ENCODE assay signal across 11 cellular contexts in the genomic region with DNA sequence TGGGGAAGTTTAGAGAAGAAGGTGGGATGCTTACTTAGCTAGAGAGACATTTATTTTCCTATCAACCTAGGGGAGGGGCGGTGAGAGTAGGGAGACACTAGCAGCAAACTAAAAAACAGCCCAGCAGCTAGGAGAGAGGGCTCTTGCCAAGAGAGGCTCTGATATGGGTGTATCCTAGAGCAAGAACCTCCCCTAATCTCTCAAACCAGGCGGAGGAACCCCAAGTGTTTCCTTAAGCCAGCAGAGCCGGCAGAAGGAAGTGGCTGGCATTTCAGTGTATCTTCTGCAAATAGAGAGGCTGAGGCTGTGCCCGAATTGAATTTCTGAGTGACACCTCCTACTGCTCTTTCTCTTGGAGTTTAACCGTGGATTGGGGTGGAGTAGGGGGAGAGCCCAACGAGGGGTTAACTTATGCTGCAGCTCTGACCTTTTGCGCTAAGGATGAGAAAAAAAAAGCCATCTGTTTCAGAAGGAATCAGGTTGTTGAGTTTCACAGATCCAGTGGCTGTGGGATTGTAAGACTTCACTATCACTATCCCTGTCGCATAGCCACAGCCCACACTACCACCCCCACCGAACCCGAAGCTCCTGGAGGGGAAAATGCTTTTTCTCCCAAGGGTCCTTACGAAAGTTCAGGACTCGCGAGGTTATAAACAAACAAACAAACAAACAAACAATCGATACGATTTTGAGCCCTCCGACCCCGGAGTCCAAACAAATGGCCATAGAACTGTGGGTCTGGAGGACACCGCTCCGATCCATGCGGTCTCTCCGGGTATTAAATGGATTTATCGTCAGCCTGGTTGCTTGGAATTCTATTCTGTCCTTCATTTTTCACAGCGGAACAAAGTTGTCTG. TPM values are rescaled to one million over a fixed set of nuclear protein-coding genes. Genes with fewer than 3 reads are reported as not detected.
DNase-seq lines count a peak whose midpoint lies in the region.
"Had no signal": no experiment of that assay in that cellular context is flagged by ENCODE, and none has a peak within 500 bp of the region (broad histone marks: within the 10 kb centered on the region; RNA-seq: fewer than 3 reads in every experiment).

No MANE protein-coding gene starts in this region.

- no peak overlapping the region for H4K91ac ChIP-seq in mesenchymal stem cell (ENCODE audit: low read length)

- H2AK5ac ChIP-seq in mesenchymal stem cell (ENCODE audit: low read length, severe bottlenecking) = no peak overlapping the region

- no peaks in the 10 kb centered on the region for H3K9me3 ChIP-seq in mesenchymal stem cell (ENCODE audit: control insufficient read depth, low read length)
- no peaks in the 10 kb centered on the region for H3K9me3 ChIP-seq in MG63
- no peaks in the 10 kb centered on the region for H3K9me3 ChIP-seq in effector memory CD4-positive, alpha-beta T cell (ENCODE audit: control insufficient read depth, low read length)

- H3K27ac Mint-ChIP-seq in activated T-helper 2 cell treated with anti-CD3 and anti-CD28 coated beads, Interferon-gamma antibody, Interleukin-2, Interleukin-4, amounts not matched to agents 10 μg/mL and 5 μg/mL and 100 μg/mL, durations not matched to agents 14 hours and 24 hours and 36 hours = no peak overlapping the region

- H3K18ac ChIP-seq in mesenchymal stem cell (ENCODE audit: low read depth in 1 of 2, low read length in 2 of 2) = no peak overlapping the region

- no peaks in the 10 kb centered on the region for H3K9me3 Mint-ChIP-seq in activated T-helper 2 cell treated with anti-CD3 and anti-CD28 coated beads, Interferon-gamma antibody, Interleukin-2, Interleukin-4, amounts not matched to agents 10 μg/mL and 5 μg/mL and 100 μg/mL, durations not matched to agents 14 hours and 24 hours and 36 hours

- H3K27ac ChIP-seq in ACC112 (ENCODE audit: low read depth, low read length) = no peak overlapping the region
- no peak overlapping the region for H3K27ac ChIP-seq in mesenchymal stem cell (ENCODE audit: low read length, poor library complexity, severe bottlenecking)
- H3K27ac ChIP-seq in effector memory CD4-positive, alpha-beta T cell (ENCODE audit: insufficient read depth, low read length, poor library complexity, severe bottlenecking) = no peak overlapping the region

- peaks cover 91% of the 10 kb centered on the region for H3K27me3 ChIP-seq in ACC112 (ENCODE audit: insufficient read depth, low read length)
- H3K27me3 ChIP-seq in mesenchymal stem cell (ENCODE audit: control insufficient read depth in 1 of 2, insufficient read depth in 1 of 2, low read length in 2 of 2) = peaks cover 60% of the 10 kb centered on the region in 2 experiments
- peaks cover 2% of the 10 kb centered on the region; the same call in 1 of the 2 replicates for H3K27me3 ChIP-seq in MG63
- H3K27me3 ChIP-seq in effector memory CD4-positive, alpha-beta T cell (replicated peaks; ENCODE audit: control insufficient read depth, insufficient read depth, low read length, poor library complexity, severe bottlenecking) = peaks cover 19% of the 10 kb centered on the region

- no peak overlapping the region for H2BK15ac ChIP-seq in mesenchymal stem cell (ENCODE audit: low read depth, poor library complexity, severe bottlenecking)

- intact Hi-C loops in activated T-helper 2 cell treated with anti-CD3 and anti-CD28 coated beads, Interferon-gamma antibody, Interleukin-2, Interleukin-4, amounts not matched to agents 10 μg/mL and 5 μg/mL and 100 μg/mL, durations not matched to agents 14 hours and 24 hours and 36 hours (cut with micrococcal nuclease) = loop anchor here (5.0 kb wide), 1 partner anchor 162 kb away; a partner anchor contains a TSS

- H3K36me3 ChIP-seq in ACC112 (ENCODE audit: insufficient read depth, low read length) (no peaks in the 10 kb centered on the region), mesenchymal stem cell (ENCODE audit: control insufficient read depth in 1 of 2, insufficient read depth in 2 of 2, low read depth in 1 of 2, low read length in 2 of 2) (no peaks in the 10 kb centered on the region), MG63 (no peaks in the 10 kb centered on the region)
- H3K36me3 ChIP-seq in effector memory CD4-positive, alpha-beta T cell (ENCODE audit: control insufficient read depth, insufficient read depth, low read length) = no peaks in the 10 kb centered on the region

- no peak overlapping the region for H3K4ac ChIP-seq in mesenchymal stem cell (ENCODE audit: low read depth in 1 of 2, low read length in 2 of 2)

- H3K4me3 Mint-ChIP-seq in activated T-helper 2 cell treated with anti-CD3 and anti-CD28 coated beads, Interferon-gamma antibody, Interleukin-2, Interleukin-4, amounts not matched to agents 10 μg/mL and 5 μg/mL and 100 μg/mL, durations not matched to agents 14 hours and 24 hours and 36 hours (ENCODE audit: low read depth) = peak overlapping the region; percentile 10

- H3K4me3 ChIP-seq in ACC112 (ENCODE audit: low read depth, low read length) = peak overlapping the region; percentile 63; the same call in 1 of the 2 replicates
- peak overlapping the region in 1 of 2 experiments; percentile 71 for H3K4me3 ChIP-seq in mesenchymal stem cell (ENCODE audit: insufficient read depth in 1 of 2, low read depth in 1 of 2, low read length in 2 of 2)
- H3K4me3 ChIP-seq in MG63 = no peak overlapping the region
- no peak overlapping the region for H3K4me3 ChIP-seq in effector memory CD4-positive, alpha-beta T cell (ENCODE audit: insufficient read depth, low read depth, low read length, poor library complexity, severe bottlenecking)

- H3K36me3 Mint-ChIP-seq in activated T-helper 2 cell treated with anti-CD3 and anti-CD28 coated beads, Interferon-gamma antibody, Interleukin-2, Interleukin-4, amounts not matched to agents 10 μg/mL and 5 μg/mL and 100 μg/mL, durations not matched to agents 14 hours and 24 hours and 36 hours (ENCODE audit: low read depth) = no peaks in the 10 kb centered on the region

- H3K4me1 ChIP-seq in ACC112 (ENCODE audit: control insufficient read depth, insufficient read depth, low read length, unreplicated experiment) (no peaks in the 10 kb centered on the region), mesenchymal stem cell (ENCODE audit: control insufficient read depth, insufficient read depth, low read depth, low read length) (peaks cover 18% of the 10 kb centered on the region)
- peaks cover 6% of the 10 kb centered on the region for H3K4me1 ChIP-seq in effector memory CD4-positive, alpha-beta T cell (ENCODE audit: control insufficient read depth, insufficient read depth, low read length, poor library complexity, severe bottlenecking)

- H3K79me2 ChIP-seq in ACC112 (ENCODE audit: control insufficient read depth, insufficient read depth, low read length, unreplicated experiment) = no peaks in the 10 kb centered on the region

- no peak overlapping the region for H3K14ac ChIP-seq in mesenchymal stem cell (ENCODE audit: low read length in 2 of 2)

- H2BK5ac ChIP-seq in mesenchymal stem cell (ENCODE audit: low read depth, low read length, poor library complexity, severe bottlenecking) = no peak overlapping the region

- H2AFZ ChIP-seq in ACC112 (ENCODE audit: low read length, unreplicated experiment) (no peak overlapping the region), mesenchymal stem cell (ENCODE audit: low read depth, low read length) (no peak overlapping the region)

- peaks cover 59% of the 10 kb centered on the region for H3K27me3 Mint-ChIP-seq in activated T-helper 2 cell treated with anti-CD3 and anti-CD28 coated beads, Interferon-gamma antibody, Interleukin-2, Interleukin-4, amounts not matched to agents 10 μg/mL and 5 μg/mL and 100 μg/mL, durations not matched to agents 14 hours and 24 hours and 36 hours (ENCODE audit: low read depth)

- no peaks in the 10 kb centered on the region for H3K79me1 ChIP-seq in mesenchymal stem cell (replicated peaks; ENCODE audit: low read length, poor library complexity, severe bottlenecking)

- H2BK12ac ChIP-seq in mesenchymal stem cell (ENCODE audit: low read length in 2 of 2) = no peak overlapping the region

- H2BK120ac ChIP-seq in mesenchymal stem cell (ENCODE audit: low read depth, low read length) = no peak overlapping the region

- H3K9ac ChIP-seq in mesenchymal stem cell (ENCODE audit: low read length) = no peak overlapping the region

- DNase-seq in GDM1 (lab: John Stamatoyannopoulos, UW) = peak; percentile 54
- DNase-seq in activated T-helper 2 cell treated with anti-CD3 and anti-CD28 coated beads, Interferon-gamma antibody, Interleukin-2, Interleukin-4, amounts not matched to agents 10 μg/mL and 5 μg/mL and 100 μg/mL, durations not matched to agents 14 hours and 24 hours and 36 hours (ENCODE audit: low spot score) = no peak
- peak; percentile 2 for DNase-seq in mesenchymal stem cell
- DNase-seq in MG63 = no peak
- DNase-seq in NK-92 (lab: John Stamatoyannopoulos, UW; ENCODE audit: unreplicated experiment) = no peak
- DNase-seq in midbrain (lab: John Stamatoyannopoulos, UW) = no peak
- DNase-seq in effector memory CD4-positive, alpha-beta T cell = no peak
- DNase-seq: activated CD8-positive, alpha-beta memory T cell treated with anti-CD3 and anti-CD28 coated beads, Interleukin-2, amount 50 U/mL, for 4 hours had no signal

- H4K8ac ChIP-seq in mesenchymal stem cell (ENCODE audit: low read length) = no peak overlapping the region

- H3K4me2 ChIP-seq in mesenchymal stem cell (ENCODE audit: low read length, poor library complexity, severe bottlenecking) = no peak overlapping the region

- 40% methylated on average over 22 of the region's 23 CpGs for WGBS in mesenchymal stem cell

- peaks cover 24% of the 10 kb centered on the region for H3K4me1 Mint-ChIP-seq in activated T-helper 2 cell treated with anti-CD3 and anti-CD28 coated beads, Interferon-gamma antibody, Interleukin-2, Interleukin-4, amounts not matched to agents 10 μg/mL and 5 μg/mL and 100 μg/mL, durations not matched to agents 14 hours and 24 hours and 36 hours (ENCODE audit: low read depth)

- H3K23ac ChIP-seq in mesenchymal stem cell (ENCODE audit: low read length in 2 of 2) = no peak overlapping the region

RNA-seq across cellular contexts. Expression of a gene that starts 1.3 kb away (rescaled TPM):
- total RNA-seq in activated T-helper 2 cell treated with anti-CD3 and anti-CD28 coated beads, Interferon-gamma antibody, Interleukin-2, Interleukin-4, amounts not matched to agents 10 μg/mL and 5 μg/mL and 100 μg/mL, durations not matched to agents 14 hours and 24 hours and 36 hours = 0.05 and 0.39 TPM in 2 replicates
- polyA plus RNA-seq in mesenchymal stem cell (2013, experiment 1 of 2) = 0.62 TPM
- polyA plus RNA-seq in mesenchymal stem cell (2013, experiment 2 of 2) = 0.66 TPM
- total RNA-seq in MG63 (2014; rRNA removed; shearing (Covaris generic); ENCODE audit: low replicate concordance) = 0.12 TPM in 1 of 2 replicates, not detected in the other
- total RNA-seq: HT1080, lower leg skin had no signal

Comparison
In these comparisons a context has a peak if more than half of its experiments do, and no peak if none do; other contexts are left out.
1. DNase-seq: peak in GDM1 (single experiment) and mesenchymal stem cell (single experiment); none in activated T-helper 2 cell treated with anti-CD3 and anti-CD28 coated beads, Interferon-gamma antibody, Interleukin-2, Interleukin-4, amounts not matched to agents 10 μg/mL and 5 μg/mL and 100 μg/mL, durations not matched to agents 14 hours and 24 hours and 36 hours (single experiment), MG63 (single experiment), NK-92 (single experiment), midbrain (single experiment) and effector memory CD4-positive, alpha-beta T cell (0 of 3).